Comparison of ENCODE assay signal across 17 cellular contexts in the genomic region with DNA sequence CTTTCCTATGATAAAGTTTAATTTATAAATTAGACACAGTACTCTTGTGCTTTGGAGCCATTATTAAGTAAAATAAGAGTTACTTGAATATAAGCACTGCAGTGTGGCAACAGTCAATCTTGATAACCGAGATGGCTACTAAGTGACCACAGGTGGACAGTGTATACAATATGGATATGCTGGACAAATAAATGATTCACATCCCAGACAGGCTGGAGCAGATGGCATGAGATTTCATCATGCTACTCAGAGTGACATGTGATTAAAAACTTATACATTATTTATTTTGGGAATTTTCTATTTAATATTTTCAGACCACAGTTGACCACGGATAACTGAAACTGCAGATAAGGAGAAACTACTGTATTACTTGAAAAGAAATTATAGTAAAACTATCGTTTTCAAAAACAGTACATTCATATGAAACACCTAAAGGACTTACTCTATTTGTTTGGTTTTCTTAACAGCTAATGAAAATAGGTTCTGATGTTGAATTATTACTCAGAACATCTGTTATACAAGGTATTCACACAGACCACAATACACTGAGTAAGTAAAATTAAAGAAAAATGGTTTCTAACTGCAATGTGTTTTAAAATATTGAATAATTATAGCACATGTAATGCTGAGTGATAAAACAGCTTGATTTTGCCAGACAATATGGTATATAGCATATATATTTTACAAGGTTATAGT. TPM values are rescaled to one million over a fixed set of nuclear protein-coding genes. Genes with fewer than 3 reads are reported as not detected.
DNase-seq lines count a peak whose midpoint lies in the region; ATAC-seq and TF ChIP-seq lines count a peak whose summit lies in the region.
"Had no signal": no experiment of that assay in that cellular context is flagged by ENCODE, and none has a peak within 500 bp of the region (broad histone marks: within the 10 kb centered on the region; RNA-seq: fewer than 3 reads in every experiment).

No MANE protein-coding gene starts in this region.

- TF ChIP-seq CTCF in AG10803 (conservative IDR thresholded peaks at IDR 0.05; ENCODE audit: low read length) (no peak), KMS-11 (conservative IDR thresholded peaks at IDR 0.05; ENCODE audit: low read depth, low read length) (no peak), fibroblast of mammary gland (conservative IDR thresholded peaks at IDR 0.05; ENCODE audit: control insufficient read depth, insufficient read depth, low read depth, low read length) (no peak), upper lobe of left lung (IDR thresholded peaks at IDR 0.05) (no peak), body of pancreas (IDR thresholded peaks at IDR 0.05) (no peak)

- H3K9me3 ChIP-seq in upper lobe of left lung, result no peaks in the 10 kb centered on the region
- no peaks in the 10 kb centered on the region for H3K9me3 ChIP-seq in body of pancreas
- H3K9me3 ChIP-seq in aorta (ENCODE audit: control insufficient read depth, low read length), result no peaks in the 10 kb centered on the region
- H3K9me3 ChIP-seq: adrenal gland, SJSA1 had no signal

- H2AFZ ChIP-seq in KMS-11 (ENCODE audit: low read depth), result no peak overlapping the region

- H3K36me3 ChIP-seq in KMS-11 (ENCODE audit: insufficient read depth), result no peaks in the 10 kb centered on the region
- H3K36me3 ChIP-seq in upper lobe of left lung, result peaks cover 0 to 7% (median 0%) of the 10 kb centered on the region in 4 donors
- no peaks in the 10 kb centered on the region for H3K36me3 ChIP-seq in body of pancreas (replicated peaks in 1 of 2; ENCODE audit: insufficient read depth in 1 of 2, low read depth in 2 of 2)
- no peaks in the 10 kb centered on the region for H3K36me3 ChIP-seq in aorta (ENCODE audit: control insufficient read depth in 1 of 2, insufficient read depth in 2 of 2, low read length in 1 of 2)

- H3K4me1 ChIP-seq in KMS-11 (ENCODE audit: low read depth, poor library complexity, severe bottlenecking), result peaks cover 23% of the 10 kb centered on the region
- H3K4me1 ChIP-seq in upper lobe of left lung, result no peaks in the 10 kb centered on the region
- H3K4me1 ChIP-seq in body of pancreas, result no peaks in the 10 kb centered on the region
- no peaks in the 10 kb centered on the region for H3K4me1 ChIP-seq in aorta (ENCODE audit: control insufficient read depth in 1 of 2, insufficient read depth in 2 of 2, low read length in 2 of 2)
- H3K4me1 ChIP-seq: adrenal gland had no signal

- no peaks in the 10 kb centered on the region for H3K79me2 ChIP-seq in KMS-11 (ENCODE audit: insufficient read depth, low read depth)

- no peaks in the 10 kb centered on the region for H4K20me1 ChIP-seq in KMS-11 (ENCODE audit: insufficient read depth)

- no peak for TF ChIP-seq EP300 in upper lobe of left lung (IDR thresholded peaks at IDR 0.05)

- H3K9ac ChIP-seq in KMS-11, result no peak overlapping the region

- TF ChIP-seq POLR2A in upper lobe of left lung (IDR thresholded peaks at IDR 0.05), result no peak
- TF ChIP-seq POLR2A in body of pancreas (IDR thresholded peaks at IDR 0.05), result no peak

- no peak overlapping the region for H3K4me3 ChIP-seq in AG10803 (ENCODE audit: low read length)
- H3K4me3 ChIP-seq in KMS-11 (IDR thresholded peaks at IDR 0.05; ENCODE audit: insufficient read depth, low read depth, low read length), result no peak overlapping the region
- H3K4me3 ChIP-seq in fibroblast of mammary gland (ENCODE audit: control insufficient read depth, low read depth, low read length), result no peak overlapping the region
- H3K4me3 ChIP-seq in upper lobe of left lung, result no peak overlapping the region
- H3K4me3 ChIP-seq in body of pancreas, result no peak overlapping the region
- no peak overlapping the region for H3K4me3 ChIP-seq in aorta (ENCODE audit: low read length in 2 of 2)
- H3K4me3 ChIP-seq: adrenal gland, lung, SJSA1 had no signal

- ATAC-seq in upper lobe of left lung (ENCODE audit: low FRiP score in 2 of 2) (no peak), body of pancreas (no peak), HG02973 (IDR thresholded peaks at IDR 0.05; ENCODE audit: unreplicated experiment) (no peak), aorta (ENCODE audit: low FRiP score) (no peak)
- ATAC-seq: naive thymus-derived CD4-positive, alpha-beta T cell had no signal

- H3K27me3 ChIP-seq in KMS-11 (ENCODE audit: insufficient read depth, low read depth) (no peaks in the 10 kb centered on the region), upper lobe of left lung (no peaks in the 10 kb centered on the region), body of pancreas (no peaks in the 10 kb centered on the region), aorta (ENCODE audit: control insufficient read depth in 1 of 2, insufficient read depth in 2 of 2, low read length in 1 of 2) (no peaks in the 10 kb centered on the region)
- H3K27me3 ChIP-seq: adrenal gland, SJSA1 had no signal

- intact Hi-C loops in body of pancreas (cut with DNase I), result no loop called here
- intact Hi-C loops in aorta (cut with DNase I), result no loop called here

- peak; percentile 13 for DNase-seq in AG10803 (ENCODE audit: low read depth)
- DNase-seq in SHP77 treated with DMSO at 0.1 percent for 48 hours (lab: John Stamatoyannopoulos, UW), result peak; percentile 21
- peak; percentile 25 for DNase-seq in fibroblast of mammary gland (ENCODE audit: low read depth)
- DNase-seq in upper lobe of left lung, result no peak
- no peak for DNase-seq in body of pancreas
- DNase-seq in aorta, result no peak
- DNase-seq: activated effector memory CD4-positive, alpha-beta T cell treated with Interleukin-2 at 50 U/mL for 16 hours; adrenal gland; cerebellar nuclear complex; head of caudate nucleus; naive thymus-derived CD4-positive, alpha-beta T cell; NCI-H1092; stimulated activated CD4-positive, alpha-beta T cell treated with anti-CD3 and anti-CD28 coated beads, Interleukin-2, amount 100 ng/mL, for 48 hours had no signal

- H3K27ac ChIP-seq in KMS-11, result peak overlapping the region; percentile 7; the same call in 1 of the 2 replicates
- H3K27ac ChIP-seq in upper lobe of left lung, result no peak overlapping the region
- H3K27ac ChIP-seq in body of pancreas, result no peak overlapping the region
- H3K27ac ChIP-seq in aorta (ENCODE audit: low read depth in 1 of 2, low read length in 2 of 2), result no peak overlapping the region
- H3K27ac ChIP-seq: adrenal gland, SJSA1 had no signal

- 87 to 89% methylated on average over 3 of the region's 3 CpGs for WGBS in upper lobe of left lung, 2 donors
- 66 to 74% methylated on average over 3 of the region's 3 CpGs for WGBS in body of pancreas, 2 donors
- 76 to 82% methylated on average over 3 of the region's 3 CpGs for WGBS in aorta, 2 donors

- H3K4me2 ChIP-seq in KMS-11, result peak overlapping the region; percentile 50

RNA-seq across cellular contexts. Expression of gene LYRM7, which starts 16.0 kb away (rescaled TPM):
- 1 to 10 TPM; 1.7 to 7.1 (median 4.2) TPM for total RNA-seq in upper lobe of left lung
- total RNA-seq in body of pancreas, result 1 to 10 TPM; 3.4 to 3.6 TPM
- 10 to 100 TPM in 1 of 2 donors, 1 to 10 TPM in 1; 7.1 to 12.0 TPM for total RNA-seq in aorta
- 1 to 10 TPM; 4.5 to 5.1 TPM for polyA plus RNA-seq in aorta

RNA-seq across cellular contexts. Expression of gene HINT1, which starts 21.7 kb away (rescaled TPM):
- 100 to 1,000 TPM in 4 of 6 donors, 10 to 100 TPM in 2; 75.4 to 172 (median 133) TPM for total RNA-seq in upper lobe of left lung
- total RNA-seq in body of pancreas, result 100 to 1,000 TPM in 1 of 2 donors, 10 to 100 TPM in 1; 89.8 to 109 TPM
- total RNA-seq in aorta, result 100 to 1,000 TPM; 107 to 133 TPM
- 100 to 1,000 TPM; 217 to 436 TPM for polyA plus RNA-seq in aorta

Comparison
In these comparisons a context has a peak if more than half of its experiments do, and no peak if none do; other contexts are left out.
1. DNase-seq: peak in AG10803 (single experiment), SHP77 treated with DMSO at 0.1 percent for 48 hours (single experiment) and fibroblast of mammary gland (single experiment); none in upper lobe of left lung (0 of 2), body of pancreas (0 of 4) and aorta (0 of 2).